1 cellular context compared by ENCODE assay signal in genomic region chr16:1542533-1542932, GRCh38.
A peak's percentile ranks its signal among the peaks of the same experiment; 100 is the strongest.
TF ChIP-seq lines count a peak whose summit lies in the region.

No MANE protein-coding gene starts in this region.

TF ChIP-seq in K562, 482 proteins besides CTCF, POLR2A, EP300 and RAD21 (continued from another document):
- TF ChIP-seq NKRF (IDR thresholded peaks at IDR 0.05; ENCODE audit: borderline replicate concordance), result no peak
- TF ChIP-seq MAX (CRISPR knock-in tag; IDR thresholded peaks at IDR 0.05), result peak; percentile 77
